8 cellular contexts compared by ENCODE assay signal in genomic region chr17:10646393-10646990, GRCh38. TPM values are rescaled to one million over a fixed set of nuclear protein-coding genes. Genes with fewer than 3 reads are reported as not detected.
DNase-seq lines count a peak whose midpoint lies in the region; ATAC-seq and TF ChIP-seq lines count a peak whose summit lies in the region.

No MANE protein-coding gene starts in this region.

- H3K4me1 Mint-ChIP-seq in activated CD4-positive, alpha-beta T cell treated with anti-CD3 and anti-CD28 coated beads, Interleukin-2, amount 10 ng/mL, durations not matched to agents 24 days and 14 days, result no peaks in the 10 kb centered on the region

- no peak overlapping the region for H3K4me3 Mint-ChIP-seq in activated CD4-positive, alpha-beta T cell treated with anti-CD3 and anti-CD28 coated beads, Interleukin-2, amount 10 ng/mL, durations not matched to agents 24 days and 14 days

- no peaks in the 10 kb centered on the region for H3K36me3 ChIP-seq in colonic mucosa

- H3K27ac Mint-ChIP-seq in activated CD4-positive, alpha-beta T cell treated with anti-CD3 and anti-CD28 coated beads, Interleukin-2, amount 10 ng/mL, durations not matched to agents 24 days and 14 days, result no peak overlapping the region

- no peaks in the 10 kb centered on the region for H3K9me3 ChIP-seq in colonic mucosa

- peaks cover 8% of the 10 kb centered on the region for H3K36me3 Mint-ChIP-seq in activated CD4-positive, alpha-beta T cell treated with anti-CD3 and anti-CD28 coated beads, Interleukin-2, amount 10 ng/mL, durations not matched to agents 24 days and 14 days (ENCODE audit: low read depth)

- no peak overlapping the region for H3K27ac ChIP-seq in colonic mucosa

- no peaks in the 10 kb centered on the region for H3K4me1 ChIP-seq in colonic mucosa

- WGBS in lower leg skin, 2 donors, result 45 to 48% methylated on average over 8 of the region's 8 CpGs

- no peak for ATAC-seq in HG02759 (IDR thresholded peaks at IDR 0.05; ENCODE audit: unreplicated experiment)

- DNase-seq in COLO668 (lab: John Stamatoyannopoulos, UW; ENCODE audit: unreplicated experiment) (peak; percentile 35), GOT3 (lab: John Stamatoyannopoulos, UW) (peak; percentile 13), NCI-H446 (lab: John Stamatoyannopoulos, UW) (peak; percentile 4 to 62), colonic mucosa (peak; percentile 74), lower leg skin (ENCODE audit: low spot score in 2 of 2) (peak; percentile 39 to 92)
- DNase-seq in activated CD4-positive, alpha-beta T cell treated with anti-CD3 and anti-CD28 coated beads, Interleukin-2, amount 10 ng/mL, durations not matched to agents 24 days and 14 days, result peak; percentile 92
- peak; percentile 45 to 78 (median 52) for DNase-seq in stimulated activated CD4-positive, alpha-beta T cell treated with anti-CD3 and anti-CD28 coated beads, TNF-alpha, amount 100 ng/mL, for 48 hours (ENCODE audit: low read depth in 3 of 3)

- no peaks in the 10 kb centered on the region for H3K27me3 ChIP-seq in colonic mucosa

- intact Hi-C loops in activated CD4-positive, alpha-beta T cell treated with anti-CD3 and anti-CD28 coated beads, Interleukin-2, amount 10 ng/mL, durations not matched to agents 24 days and 14 days (cut with micrococcal nuclease), result loop anchor here (1.0 kb wide), 2 partner anchors 38 to 199 kb away; no protein-coding TSS in a partner anchor
- intact Hi-C loops in colonic mucosa (cut with DNase I) (loop anchor here (5.0 kb wide), 1 partner anchor 201 kb away; no protein-coding TSS in a partner anchor), lower leg skin (cut with DNase I; ENCODE audit: low total_unique reads) (loop anchor here (10.0 kb wide), 1 partner anchor 198 kb away; no protein-coding TSS in a partner anchor)

- TF ChIP-seq CTCF in colonic mucosa (IDR thresholded peaks at IDR 0.05), result peak; percentile 78
- TF ChIP-seq CTCF in lower leg skin (IDR thresholded peaks at IDR 0.05), result peak in 1 of 3 donors; percentile 50

- H3K27me3 Mint-ChIP-seq in activated CD4-positive, alpha-beta T cell treated with anti-CD3 and anti-CD28 coated beads, Interleukin-2, amount 10 ng/mL, durations not matched to agents 24 days and 14 days, result no peaks in the 10 kb centered on the region

- no peaks in the 10 kb centered on the region for H3K9me3 Mint-ChIP-seq in activated CD4-positive, alpha-beta T cell treated with anti-CD3 and anti-CD28 coated beads, Interleukin-2, amount 10 ng/mL, durations not matched to agents 24 days and 14 days

- no peak overlapping the region for H3K9ac ChIP-seq in colonic mucosa (ENCODE audit: low read depth in 2 of 2, low read length in 2 of 2)

- H3K4me3 ChIP-seq in colonic mucosa, result no peak overlapping the region
- no peak overlapping the region for H3K4me3 ChIP-seq in lower leg skin (ENCODE audit: low read depth, poor library complexity, severe bottlenecking)

- TF ChIP-seq POLR2A in lower leg skin (IDR thresholded peaks at IDR 0.05), result no peak

RNA-seq across cellular contexts. Expression of gene MYH3, which starts 10.6 kb away (rescaled TPM):
- total RNA-seq in activated CD4-positive, alpha-beta T cell treated with anti-CD3 and anti-CD28 coated beads, Interleukin-2, amount 10 ng/mL, durations not matched to agents 24 days and 14 days, result 7.0 and 8.1 TPM in 2 replicates
- total RNA-seq in colonic mucosa, result 1 to 10 TPM; 1.3 to 1.7 TPM
- total RNA-seq in lower leg skin, result 1 to 10 TPM; 1.2 to 1.5 (median 1.4) TPM

RNA-seq across cellular contexts. Expression of gene SCO1, which starts 50.8 kb away (rescaled TPM):
- 43.4 and 44.9 TPM in 2 replicates for total RNA-seq in activated CD4-positive, alpha-beta T cell treated with anti-CD3 and anti-CD28 coated beads, Interleukin-2, amount 10 ng/mL, durations not matched to agents 24 days and 14 days
- total RNA-seq in colonic mucosa, result 10 to 100 TPM; 41.8 to 54.7 TPM
- total RNA-seq in lower leg skin, result 10 to 100 TPM; 11.3 to 33.8 (median 16.2) TPM

RNA-seq across cellular contexts. Expression of gene ADPRM, which starts 50.9 kb away (rescaled TPM):
- 10.0 and 11.9 TPM in 2 replicates for total RNA-seq in activated CD4-positive, alpha-beta T cell treated with anti-CD3 and anti-CD28 coated beads, Interleukin-2, amount 10 ng/mL, durations not matched to agents 24 days and 14 days
- total RNA-seq in colonic mucosa (1 to 10 TPM; 4.1 to 7.7 TPM), lower leg skin (10 to 100 TPM in 3 of 4 donors, 1 to 10 TPM in 1; 9.5 to 23.4 (median 16.6) TPM)

Comparison
In these comparisons a context has a peak if more than half of its experiments do, and no peak if none do; other contexts are left out.
1. DNase-seq: peak in every context shown above with its lines; median percentile 92 in activated CD4-positive, alpha-beta T cell treated with anti-CD3 and anti-CD28 coated beads, Interleukin-2, amount 10 ng/mL, durations not matched to agents 24 days and 14 days; 74 in colonic mucosa; 66 in lower leg skin; 52 in stimulated activated CD4-positive, alpha-beta T cell treated with anti-CD3 and anti-CD28 coated beads, TNF-alpha, amount 100 ng/mL, for 48 hours; 35 in COLO668; 33 in NCI-H446; 13 in GOT3.